Comparison of ENCODE assay signal across 8 cellular contexts in genomic region chr10:43076876-43077420, GRCh38. TPM values are rescaled to one million over a fixed set of nuclear protein-coding genes. Genes with fewer than 3 reads are reported as not detected.
DNase-seq lines count a peak whose midpoint lies in the region; ATAC-seq and TF ChIP-seq lines count a peak whose summit lies in the region.

Gene RET (plus strand): TSS chr10:43077069. CDS start chr10:43077259, 190 bp downstream.

- peak; percentile 71 for ATAC-seq in activated CD8-positive, alpha-beta memory T cell treated with anti-CD3 and anti-CD28 coated beads, Interleukin-2, amount 10 ng/mL, durations not matched to agents 7 days and 5 days
- ATAC-seq in activated B cell treated with CpG ODN at 0.5 μM for 24 hours (ENCODE audit: low read depth): peak; percentile 34
- ATAC-seq in Right ventricle myocardium superior (ENCODE audit: poor library complexity): peak; percentile 90
- ATAC-seq in psoas muscle: peak; percentile 43 to 79 (median 69)
- no peak for ATAC-seq in HG02798 (IDR thresholded peaks at IDR 0.05; ENCODE audit: poor library complexity, unreplicated experiment)

- peak within 1 kb of the TSS; percentile 66 for H3K4me3 ChIP-seq in psoas muscle

- DNase-seq in activated CD8-positive, alpha-beta memory T cell treated with anti-CD3 and anti-CD28 coated beads, Interleukin-2, amount 10 ng/mL, durations not matched to agents 7 days and 5 days: peak; percentile 52
- DNase-seq in activated CD8-positive, alpha-beta memory T cell treated with anti-CD3 and anti-CD28 coated beads, Interleukin-2, amount 50 U/mL, for 4 hours: no peak
- no peak for DNase-seq in activated B cell treated with CpG ODN at 0.5 μM for 24 hours
- DNase-seq in Right ventricle myocardium superior: peak; percentile 71
- peak; percentile 63 to 75 for DNase-seq in psoas muscle
- no peak for DNase-seq in superior temporal gyrus (ENCODE audit: extremely low spot score)
- DNase-seq in stimulated activated CD4-positive, alpha-beta T cell treated with anti-CD3 and anti-CD28 coated beads, Interleukin-4, amount 100 ng/mL, for 24 hours: no peak

- H3K27me3 Mint-ChIP-seq in activated CD8-positive, alpha-beta memory T cell treated with anti-CD3 and anti-CD28 coated beads, Interleukin-2, amount 10 ng/mL, durations not matched to agents 7 days and 5 days: peaks cover 42% of the 10 kb centered on the region
- H3K27me3 Mint-ChIP-seq in activated B cell treated with CpG ODN at 0.5 μM for 24 hours: peaks cover 37% of the 10 kb centered on the region

- peaks cover 0 to 68% (median 11%) of the 10 kb centered on the region in 3 donors for H3K27me3 ChIP-seq in psoas muscle (ENCODE audit: insufficient read depth in 3 of 3, low read length in 2 of 3)

- TF ChIP-seq CTCF in activated B cell treated with CpG ODN at 0.5 μM for 24 hours (IDR thresholded peaks at IDR 0.05) (no peak), psoas muscle (IDR thresholded peaks at IDR 0.05) (no peak)

- no peaks in the 10 kb centered on the region for H3K9me3 Mint-ChIP-seq in activated CD8-positive, alpha-beta memory T cell treated with anti-CD3 and anti-CD28 coated beads, Interleukin-2, amount 10 ng/mL, durations not matched to agents 7 days and 5 days (ENCODE audit: low read depth)
- H3K9me3 Mint-ChIP-seq in activated B cell treated with CpG ODN at 0.5 μM for 24 hours: no peaks in the 10 kb centered on the region

- H3K4me1 ChIP-seq in psoas muscle: peaks cover 4% of the 10 kb centered on the region

- no peaks in the 10 kb centered on the region for H3K36me3 Mint-ChIP-seq in activated CD8-positive, alpha-beta memory T cell treated with anti-CD3 and anti-CD28 coated beads, Interleukin-2, amount 10 ng/mL, durations not matched to agents 7 days and 5 days
- H3K36me3 Mint-ChIP-seq in activated B cell treated with CpG ODN at 0.5 μM for 24 hours (ENCODE audit: low read depth): no peaks in the 10 kb centered on the region

- H3K9me3 ChIP-seq in psoas muscle: no peaks in the 10 kb centered on the region

- CTCF ChIA-PET in activated CD8-positive, alpha-beta memory T cell treated with anti-CD3 and anti-CD28 coated beads, Interleukin-2, amount 10 ng/mL, durations not matched to agents 7 days and 5 days (lab: Charles Lee): no interaction called here
- CTCF ChIA-PET in activated B cell treated with CpG ODN at 0.5 μM for 24 hours (lab: Charles Lee): no interaction called here

- H3K27ac Mint-ChIP-seq in activated CD8-positive, alpha-beta memory T cell treated with anti-CD3 and anti-CD28 coated beads, Interleukin-2, amount 10 ng/mL, durations not matched to agents 7 days and 5 days: no peak within 1 kb of the TSS
- H3K27ac Mint-ChIP-seq in activated B cell treated with CpG ODN at 0.5 μM for 24 hours: no peak within 1 kb of the TSS

- POLR2A ChIA-PET in activated B cell treated with CpG ODN at 0.5 μM for 24 hours (lab: Charles Lee): interaction anchor here (0.6 kb wide), 1 partner anchor 70 kb away, joined by 4 read pairs; no protein-coding TSS in a partner anchor

- intact Hi-C loops in activated B cell treated with CpG ODN at 0.5 μM for 24 hours (cut with micrococcal nuclease) (no loop called here), Right ventricle myocardium superior (cut with DNase I) (loop anchor here (10.0 kb wide), 1 partner anchor 112 kb away; no protein-coding TSS in a partner anchor), psoas muscle (cut with DNase I) (no loop called here)

- H3K36me3 ChIP-seq in psoas muscle (ENCODE audit: insufficient read depth in 1 of 2, low read depth in 1 of 2): no peaks in the 10 kb centered on the region

- H3K4me1 Mint-ChIP-seq in activated CD8-positive, alpha-beta memory T cell treated with anti-CD3 and anti-CD28 coated beads, Interleukin-2, amount 10 ng/mL, durations not matched to agents 7 days and 5 days: peaks cover 13% of the 10 kb centered on the region
- H3K4me1 Mint-ChIP-seq in activated B cell treated with CpG ODN at 0.5 μM for 24 hours: peaks cover 10% of the 10 kb centered on the region

- H3K4me3 Mint-ChIP-seq in activated CD8-positive, alpha-beta memory T cell treated with anti-CD3 and anti-CD28 coated beads, Interleukin-2, amount 10 ng/mL, durations not matched to agents 7 days and 5 days: peak within 1 kb of the TSS; percentile 46
- H3K4me3 Mint-ChIP-seq in activated B cell treated with CpG ODN at 0.5 μM for 24 hours: peak within 1 kb of the TSS; percentile 53

- no peak within 1 kb of the TSS for H3K27ac ChIP-seq in psoas muscle

- WGBS in psoas muscle, 3 donors: 0 to 1% (median 1%) methylated on average over 38 to 78 of the region's 78 CpGs

RNA-seq across cellular contexts. Expression of gene RET, which starts in this region (rescaled TPM):
- total RNA-seq in activated CD8-positive, alpha-beta memory T cell treated with anti-CD3 and anti-CD28 coated beads, Interleukin-2, amount 10 ng/mL, durations not matched to agents 7 days and 5 days: under 1 TPM; 0.38 to 0.45 TPM
- total RNA-seq in activated B cell treated with CpG ODN at 0.5 μM for 24 hours (0.05 TPM in 1 of 2 replicates, not detected in the other), Right ventricle myocardium superior (6.6 TPM), psoas muscle (1 to 10 TPM in 1 of 4 donors, under 1 TPM in 3; 0.49 to 2.6 (median 0.61) TPM)
- under 1 TPM; 0.35 to 0.75 (median 0.51) TPM for polyA plus RNA-seq in psoas muscle

Comparison
In these comparisons a context has a peak if more than half of its experiments do, and no peak if none do; other contexts are left out.
1. Peak in DNase-seq and ATAC-seq in activated CD8-positive, alpha-beta memory T cell treated with anti-CD3 and anti-CD28 coated beads, Interleukin-2, amount 10 ng/mL, durations not matched to agents 7 days and 5 days; RNA of the gene not detected or under 1 TPM.
2. Peak in ATAC-seq in activated B cell treated with CpG ODN at 0.5 μM for 24 hours; RNA of the gene not detected or under 1 TPM.
3. DNase-seq: peak in Right ventricle myocardium superior (single experiment) and psoas muscle (2 of 2); none in activated CD8-positive, alpha-beta memory T cell treated with anti-CD3 and anti-CD28 coated beads, Interleukin-2, amount 50 U/mL, for 4 hours (single experiment), activated B cell treated with CpG ODN at 0.5 μM for 24 hours (single experiment), superior temporal gyrus (single experiment) and stimulated activated CD4-positive, alpha-beta T cell treated with anti-CD3 and anti-CD28 coated beads, Interleukin-4, amount 100 ng/mL, for 24 hours (single experiment).